In the genomic region with DNA sequence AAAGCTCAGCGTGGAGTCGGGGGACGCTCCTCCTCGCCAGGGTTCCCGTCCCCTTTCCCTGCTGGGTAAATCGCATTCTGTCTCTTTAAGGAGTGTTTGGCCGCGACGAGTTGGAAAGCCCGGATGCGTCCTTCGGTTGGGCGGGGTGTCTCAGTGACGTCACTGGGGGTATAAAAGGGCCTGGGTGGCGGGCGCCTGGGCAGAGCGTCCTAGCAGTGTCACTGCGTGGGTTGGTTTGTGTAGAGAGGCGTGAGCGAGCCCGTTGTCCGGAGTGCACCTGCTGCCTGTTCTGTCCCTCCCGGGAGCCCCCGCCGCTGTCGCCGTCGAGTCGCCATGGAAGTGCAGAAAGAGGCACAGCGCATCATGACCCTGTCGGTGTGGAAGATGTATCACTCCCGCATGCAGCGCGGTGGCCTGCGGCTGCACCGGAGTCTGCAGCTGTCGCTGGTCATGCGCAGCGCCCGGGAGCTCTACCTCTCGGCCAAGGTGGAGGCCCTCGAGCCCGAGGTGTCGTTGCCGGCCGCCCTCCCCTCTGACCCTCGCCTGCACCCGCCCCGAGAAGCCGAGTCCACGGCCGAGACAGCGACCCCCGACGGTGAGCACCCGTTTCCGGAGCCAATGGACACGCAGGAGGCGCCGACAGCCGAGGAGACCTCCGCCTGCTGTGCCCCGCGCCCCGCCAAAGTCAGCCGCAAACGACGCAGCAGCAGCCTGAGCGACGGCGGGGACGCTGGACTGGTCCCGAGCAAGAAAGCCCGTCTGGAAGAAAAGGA, we compare ENCODE assay signal across 1 cellular context.
TF ChIP-seq lines count a peak whose summit lies in the region.

No MANE protein-coding gene starts in this region.

TF ChIP-seq in K562, 482 proteins besides CTCF, POLR2A, EP300 and RAD21 (continued from another document and continues in another):
- no peak for TF ChIP-seq ZNF398 (CRISPR knock-in tag; IDR thresholded peaks at IDR 0.05)
- no peak for TF ChIP-seq TRIM25 (IDR thresholded peaks at IDR 0.05; ENCODE audit: borderline replicate concordance)
- TF ChIP-seq, protein P1, sequence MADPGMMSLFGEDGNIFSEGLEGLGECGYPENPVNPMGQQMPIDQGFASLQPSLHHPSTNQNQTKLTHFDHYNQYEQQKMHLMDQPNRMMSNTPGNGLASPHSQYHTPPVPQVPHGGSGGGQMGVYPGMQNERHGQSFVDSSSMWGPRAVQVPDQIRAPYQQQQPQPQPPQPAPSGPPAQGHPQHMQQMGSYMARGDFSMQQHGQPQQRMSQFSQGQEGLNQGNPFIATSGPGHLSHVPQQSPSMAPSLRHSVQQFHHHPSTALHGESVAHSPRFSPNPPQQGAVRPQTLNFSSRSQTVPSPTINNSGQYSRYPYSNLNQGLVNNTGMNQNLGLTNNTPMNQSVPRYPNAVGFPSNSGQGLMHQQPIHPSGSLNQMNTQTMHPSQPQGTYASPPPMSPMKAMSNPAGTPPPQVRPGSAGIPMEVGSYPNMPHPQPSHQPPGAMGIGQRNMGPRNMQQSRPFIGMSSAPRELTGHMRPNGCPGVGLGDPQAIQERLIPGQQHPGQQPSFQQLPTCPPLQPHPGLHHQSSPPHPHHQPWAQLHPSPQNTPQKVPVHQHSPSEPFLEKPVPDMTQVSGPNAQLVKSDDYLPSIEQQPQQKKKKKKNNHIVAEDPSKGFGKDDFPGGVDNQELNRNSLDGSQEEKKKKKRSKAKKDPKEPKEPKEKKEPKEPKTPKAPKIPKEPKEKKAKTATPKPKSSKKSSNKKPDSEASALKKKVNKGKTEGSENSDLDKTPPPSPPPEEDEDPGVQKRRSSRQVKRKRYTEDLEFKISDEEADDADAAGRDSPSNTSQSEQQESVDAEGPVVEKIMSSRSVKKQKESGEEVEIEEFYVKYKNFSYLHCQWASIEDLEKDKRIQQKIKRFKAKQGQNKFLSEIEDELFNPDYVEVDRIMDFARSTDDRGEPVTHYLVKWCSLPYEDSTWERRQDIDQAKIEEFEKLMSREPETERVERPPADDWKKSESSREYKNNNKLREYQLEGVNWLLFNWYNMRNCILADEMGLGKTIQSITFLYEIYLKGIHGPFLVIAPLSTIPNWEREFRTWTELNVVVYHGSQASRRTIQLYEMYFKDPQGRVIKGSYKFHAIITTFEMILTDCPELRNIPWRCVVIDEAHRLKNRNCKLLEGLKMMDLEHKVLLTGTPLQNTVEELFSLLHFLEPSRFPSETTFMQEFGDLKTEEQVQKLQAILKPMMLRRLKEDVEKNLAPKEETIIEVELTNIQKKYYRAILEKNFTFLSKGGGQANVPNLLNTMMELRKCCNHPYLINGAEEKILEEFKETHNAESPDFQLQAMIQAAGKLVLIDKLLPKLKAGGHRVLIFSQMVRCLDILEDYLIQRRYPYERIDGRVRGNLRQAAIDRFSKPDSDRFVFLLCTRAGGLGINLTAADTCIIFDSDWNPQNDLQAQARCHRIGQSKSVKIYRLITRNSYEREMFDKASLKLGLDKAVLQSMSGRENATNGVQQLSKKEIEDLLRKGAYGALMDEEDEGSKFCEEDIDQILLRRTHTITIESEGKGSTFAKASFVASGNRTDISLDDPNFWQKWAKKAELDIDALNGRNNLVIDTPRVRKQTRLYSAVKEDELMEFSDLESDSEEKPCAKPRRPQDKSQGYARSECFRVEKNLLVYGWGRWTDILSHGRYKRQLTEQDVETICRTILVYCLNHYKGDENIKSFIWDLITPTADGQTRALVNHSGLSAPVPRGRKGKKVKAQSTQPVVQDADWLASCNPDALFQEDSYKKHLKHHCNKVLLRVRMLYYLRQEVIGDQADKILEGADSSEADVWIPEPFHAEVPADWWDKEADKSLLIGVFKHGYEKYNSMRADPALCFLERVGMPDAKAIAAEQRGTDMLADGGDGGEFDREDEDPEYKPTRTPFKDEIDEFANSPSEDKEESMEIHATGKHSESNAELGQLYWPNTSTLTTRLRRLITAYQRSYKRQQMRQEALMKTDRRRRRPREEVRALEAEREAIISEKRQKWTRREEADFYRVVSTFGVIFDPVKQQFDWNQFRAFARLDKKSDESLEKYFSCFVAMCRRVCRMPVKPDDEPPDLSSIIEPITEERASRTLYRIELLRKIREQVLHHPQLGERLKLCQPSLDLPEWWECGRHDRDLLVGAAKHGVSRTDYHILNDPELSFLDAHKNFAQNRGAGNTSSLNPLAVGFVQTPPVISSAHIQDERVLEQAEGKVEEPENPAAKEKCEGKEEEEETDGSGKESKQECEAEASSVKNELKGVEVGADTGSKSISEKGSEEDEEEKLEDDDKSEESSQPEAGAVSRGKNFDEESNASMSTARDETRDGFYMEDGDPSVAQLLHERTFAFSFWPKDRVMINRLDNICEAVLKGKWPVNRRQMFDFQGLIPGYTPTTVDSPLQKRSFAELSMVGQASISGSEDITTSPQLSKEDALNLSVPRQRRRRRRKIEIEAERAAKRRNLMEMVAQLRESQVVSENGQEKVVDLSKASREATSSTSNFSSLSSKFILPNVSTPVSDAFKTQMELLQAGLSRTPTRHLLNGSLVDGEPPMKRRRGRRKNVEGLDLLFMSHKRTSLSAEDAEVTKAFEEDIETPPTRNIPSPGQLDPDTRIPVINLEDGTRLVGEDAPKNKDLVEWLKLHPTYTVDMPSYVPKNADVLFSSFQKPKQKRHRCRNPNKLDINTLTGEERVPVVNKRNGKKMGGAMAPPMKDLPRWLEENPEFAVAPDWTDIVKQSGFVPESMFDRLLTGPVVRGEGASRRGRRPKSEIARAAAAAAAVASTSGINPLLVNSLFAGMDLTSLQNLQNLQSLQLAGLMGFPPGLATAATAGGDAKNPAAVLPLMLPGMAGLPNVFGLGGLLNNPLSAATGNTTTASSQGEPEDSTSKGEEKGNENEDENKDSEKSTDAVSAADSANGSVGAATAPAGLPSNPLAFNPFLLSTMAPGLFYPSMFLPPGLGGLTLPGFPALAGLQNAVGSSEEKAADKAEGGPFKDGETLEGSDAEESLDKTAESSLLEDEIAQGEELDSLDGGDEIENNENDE (IDR thresholded peaks at IDR 0.05; ENCODE audit: low read depth, low read length) = no peak
- TF ChIP-seq BRD9 (IDR thresholded peaks at IDR 0.05; ENCODE audit: low read depth, partially characterized antibody) = no peak
- no peak for TF ChIP-seq ZNF507 (tag; conservative IDR thresholded peaks at IDR 0.05)
- TF ChIP-seq CC2D1A (IDR thresholded peaks at IDR 0.05) = no peak
- no peak; a peak in 2 of 4 replicates for TF ChIP-seq MLX (CRISPR knock-in tag; conservative IDR thresholded peaks at IDR 0.05)
- TF ChIP-seq MED1 (CRISPR knock-in tag; IDR thresholded peaks at IDR 0.05; ENCODE audit: borderline replicate concordance) = peak; percentile 35; the same call in 1 of the 2 replicates
- TF ChIP-seq CBX5 (IDR thresholded peaks at IDR 0.05; ENCODE audit: borderline replicate concordance, low read depth) = 0 out of 2 replicates have a peak, but pooled peaks have one; percentile 50
- no peak for TF ChIP-seq SMARCA4 (IDR thresholded peaks at IDR 0.05)
- TF ChIP-seq, protein P2, sequence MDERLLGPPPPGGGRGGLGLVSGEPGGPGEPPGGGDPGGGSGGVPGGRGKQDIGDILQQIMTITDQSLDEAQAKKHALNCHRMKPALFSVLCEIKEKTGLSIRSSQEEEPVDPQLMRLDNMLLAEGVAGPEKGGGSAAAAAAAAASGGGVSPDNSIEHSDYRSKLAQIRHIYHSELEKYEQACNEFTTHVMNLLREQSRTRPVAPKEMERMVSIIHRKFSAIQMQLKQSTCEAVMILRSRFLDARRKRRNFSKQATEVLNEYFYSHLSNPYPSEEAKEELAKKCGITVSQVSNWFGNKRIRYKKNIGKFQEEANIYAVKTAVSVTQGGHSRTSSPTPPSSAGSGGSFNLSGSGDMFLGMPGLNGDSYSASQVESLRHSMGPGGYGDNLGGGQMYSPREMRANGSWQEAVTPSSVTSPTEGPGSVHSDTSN (CRISPR knock-in tag; IDR thresholded peaks at IDR 0.05; ENCODE audit: low read depth) = no peak
- TF ChIP-seq, protein P2 (tag; conservative IDR thresholded peaks at IDR 0.05; ENCODE audit: low read depth) = no peak
- no peak for TF ChIP-seq FOXJ2 (tag; IDR thresholded peaks at IDR 0.05)
- no peak for TF ChIP-seq FOSL1 (tag; conservative IDR thresholded peaks at IDR 0.05)
- TF ChIP-seq ZNF740 (CRISPR knock-in tag; IDR thresholded peaks at IDR 0.05) = no peak; the same call in 1 of the 2 replicates
- TF ChIP-seq ZNF740 (tag; IDR thresholded peaks at IDR 0.05) = no peak
- no peak for TF ChIP-seq ZNF76 (CRISPR knock-in tag; IDR thresholded peaks at IDR 0.05; ENCODE audit: borderline replicate concordance)
- no peak; the same call in 1 of the 2 replicates for TF ChIP-seq NCOA1 (IDR thresholded peaks at IDR 0.05; ENCODE audit: low read depth)
- TF ChIP-seq HBP1 (CRISPR knock-in tag; IDR thresholded peaks at IDR 0.05) = peak; percentile 85
- peak; percentile 98 for TF ChIP-seq POLR2AphosphoS2 (IDR thresholded peaks at IDR 0.05; ENCODE audit: low read length)
- TF ChIP-seq, protein P3, sequence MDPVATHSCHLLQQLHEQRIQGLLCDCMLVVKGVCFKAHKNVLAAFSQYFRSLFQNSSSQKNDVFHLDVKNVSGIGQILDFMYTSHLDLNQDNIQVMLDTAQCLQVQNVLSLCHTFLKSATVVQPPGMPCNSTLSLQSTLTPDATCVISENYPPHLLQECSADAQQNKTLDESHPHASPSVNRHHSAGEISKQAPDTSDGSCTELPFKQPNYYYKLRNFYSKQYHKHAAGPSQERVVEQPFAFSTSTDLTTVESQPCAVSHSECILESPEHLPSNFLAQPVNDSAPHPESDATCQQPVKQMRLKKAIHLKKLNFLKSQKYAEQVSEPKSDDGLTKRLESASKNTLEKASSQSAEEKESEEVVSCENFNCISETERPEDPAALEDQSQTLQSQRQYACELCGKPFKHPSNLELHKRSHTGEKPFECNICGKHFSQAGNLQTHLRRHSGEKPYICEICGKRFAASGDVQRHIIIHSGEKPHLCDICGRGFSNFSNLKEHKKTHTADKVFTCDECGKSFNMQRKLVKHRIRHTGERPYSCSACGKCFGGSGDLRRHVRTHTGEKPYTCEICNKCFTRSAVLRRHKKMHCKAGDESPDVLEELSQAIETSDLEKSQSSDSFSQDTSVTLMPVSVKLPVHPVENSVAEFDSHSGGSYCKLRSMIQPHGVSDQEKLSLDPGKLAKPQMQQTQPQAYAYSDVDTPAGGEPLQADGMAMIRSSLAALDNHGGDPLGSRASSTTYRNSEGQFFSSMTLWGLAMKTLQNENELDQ (CRISPR knock-in tag; IDR thresholded peaks at IDR 0.05; ENCODE audit: borderline replicate concordance) = no peak
- TF ChIP-seq, protein P4, sequence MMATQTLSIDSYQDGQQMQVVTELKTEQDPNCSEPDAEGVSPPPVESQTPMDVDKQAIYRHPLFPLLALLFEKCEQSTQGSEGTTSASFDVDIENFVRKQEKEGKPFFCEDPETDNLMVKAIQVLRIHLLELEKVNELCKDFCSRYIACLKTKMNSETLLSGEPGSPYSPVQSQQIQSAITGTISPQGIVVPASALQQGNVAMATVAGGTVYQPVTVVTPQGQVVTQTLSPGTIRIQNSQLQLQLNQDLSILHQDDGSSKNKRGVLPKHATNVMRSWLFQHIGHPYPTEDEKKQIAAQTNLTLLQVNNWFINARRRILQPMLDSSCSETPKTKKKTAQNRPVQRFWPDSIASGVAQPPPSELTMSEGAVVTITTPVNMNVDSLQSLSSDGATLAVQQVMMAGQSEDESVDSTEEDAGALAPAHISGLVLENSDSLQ (IDR thresholded peaks at IDR 0.05) = peak; percentile 57; the same call in 1 of the 2 replicates
